Comparison of ENCODE assay signal across 7 cellular contexts in the genomic region with DNA sequence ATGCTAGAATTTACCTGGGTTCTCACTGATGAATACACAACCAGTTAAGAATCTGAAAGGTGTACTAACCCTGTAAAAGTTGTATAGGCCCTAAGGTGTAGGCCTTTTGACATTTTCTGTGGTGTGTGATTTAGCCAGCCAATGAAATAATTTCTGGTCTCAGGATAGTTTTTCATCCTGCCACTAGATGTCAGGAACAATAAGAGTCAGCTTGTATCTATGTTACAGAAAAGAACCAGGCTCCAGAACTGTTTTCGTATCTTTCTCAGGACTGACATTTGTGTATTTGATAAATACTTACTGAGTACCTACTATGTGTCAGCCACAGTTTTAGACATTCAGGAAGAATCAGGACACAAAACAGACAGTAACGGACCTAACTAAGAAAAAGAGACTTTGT.
DNase-seq lines count a peak whose midpoint lies in the region; ATAC-seq, FAIRE-seq and TF ChIP-seq lines count a peak whose summit lies in the region.

No MANE protein-coding gene starts in this region.

- TF ChIP-seq CTCF in GM13977 (IDR thresholded peaks at IDR 0.05; ENCODE audit: extremely low read depth, insufficient read depth, missing control alignments) = peak; percentile 23
- TF ChIP-seq CTCF in upper lobe of right lung (IDR thresholded peaks at IDR 0.05) = peak; percentile 32

- peak; percentile 51 for DNase-seq in GM13977 (ENCODE audit: low spot score)
- peak; percentile 31 for DNase-seq in RCC 7860 (ENCODE audit: low spot score)
- peak; percentile 18 to 25 for DNase-seq in frontal cortex (ENCODE audit: low spot score in 2 of 2)
- no peak for DNase-seq in upper lobe of right lung
- DNase-seq in HK-2 (ENCODE audit: unreplicated experiment) = no peak

- no peaks in the 10 kb centered on the region for H3K36me3 ChIP-seq in upper lobe of right lung

- FAIRE-seq in RCC 7860 (lab: Jason Lieb, UNC) (no peak), frontal cortex (lab: Jason Lieb, UNC) (no peak)

- H3K4me1 ChIP-seq in upper lobe of right lung = no peaks in the 10 kb centered on the region

- ATAC-seq in HG02943 (IDR thresholded peaks at IDR 0.05; ENCODE audit: low read depth, unreplicated experiment) = peak; percentile 66
- peak; percentile 41 for ATAC-seq in upper lobe of right lung
- ATAC-seq in stimulated activated memory B cell treated with anti-CD40 and anti-IgM and Interleukin-4, amounts not matched to agents 10 μg/mL and 1 μg/mL and 100 μg/mL, for 72 hours = no peak

- no peaks in the 10 kb centered on the region for H3K27me3 ChIP-seq in upper lobe of right lung

- intact Hi-C loops in upper lobe of right lung (cut with DNase I) = no loop called here

- H3K36me3 Mint-ChIP-seq in stimulated activated memory B cell treated with anti-CD40 and anti-IgM and Interleukin-4, amounts not matched to agents 10 μg/mL and 1 μg/mL and 100 μg/mL, for 72 hours = no peaks in the 10 kb centered on the region

- H3K4me3 ChIP-seq in upper lobe of right lung = no peak overlapping the region

- in situ Hi-C loops in GM13977 (cut with MboI; ENCODE audit: low pct_unique_long_range_greater_than_20kb, low sequenced_read_pairs, unreplicated experiment) = no loop called here

- no peaks in the 10 kb centered on the region for H3K27me3 Mint-ChIP-seq in stimulated activated memory B cell treated with anti-CD40 and anti-IgM and Interleukin-4, amounts not matched to agents 10 μg/mL and 1 μg/mL and 100 μg/mL, for 72 hours

- H3K27ac Mint-ChIP-seq in stimulated activated memory B cell treated with anti-CD40 and anti-IgM and Interleukin-4, amounts not matched to agents 10 μg/mL and 1 μg/mL and 100 μg/mL, for 72 hours = no peak overlapping the region

- no peak overlapping the region for H3K27ac ChIP-seq in upper lobe of right lung

- H3K4me1 Mint-ChIP-seq in stimulated activated memory B cell treated with anti-CD40 and anti-IgM and Interleukin-4, amounts not matched to agents 10 μg/mL and 1 μg/mL and 100 μg/mL, for 72 hours = no peaks in the 10 kb centered on the region

- peaks cover 5% of the 10 kb centered on the region for H3K9me3 Mint-ChIP-seq in stimulated activated memory B cell treated with anti-CD40 and anti-IgM and Interleukin-4, amounts not matched to agents 10 μg/mL and 1 μg/mL and 100 μg/mL, for 72 hours

- no peak overlapping the region for H3K4me3 Mint-ChIP-seq in stimulated activated memory B cell treated with anti-CD40 and anti-IgM and Interleukin-4, amounts not matched to agents 10 μg/mL and 1 μg/mL and 100 μg/mL, for 72 hours

- no peaks in the 10 kb centered on the region for H3K9me3 ChIP-seq in upper lobe of right lung

Comparison
In these comparisons a context has a peak if more than half of its experiments do, and no peak if none do; other contexts are left out.
1. DNase-seq: peak in GM13977 (single experiment), RCC 7860 (single experiment) and frontal cortex (2 of 2); none in upper lobe of right lung (single experiment) and HK-2 (single experiment).